ENCODE assay signal across 14 cellular contexts in the genomic region with DNA sequence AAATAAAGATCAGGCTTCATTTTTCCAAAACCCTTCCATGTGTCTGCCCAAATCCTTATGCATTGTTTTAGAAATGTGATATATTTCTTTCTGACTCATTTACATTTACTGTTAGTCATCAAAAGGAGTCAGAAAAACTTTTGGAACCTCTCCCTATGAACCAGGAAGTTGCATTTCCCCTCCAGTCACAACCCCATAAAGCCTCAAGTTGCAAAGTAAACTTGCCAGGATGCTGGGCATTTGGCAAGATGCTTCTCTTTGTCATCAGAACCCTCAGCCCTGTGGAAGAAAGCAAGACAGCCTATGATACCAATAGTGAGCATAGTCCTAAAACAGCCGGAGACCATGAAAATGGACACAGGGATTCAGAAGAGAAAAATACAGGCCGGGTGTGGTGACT.
DNase-seq lines count a peak whose midpoint lies in the region; ATAC-seq and TF ChIP-seq lines count a peak whose summit lies in the region.
"Had no signal": no experiment of that assay in that cellular context is flagged by ENCODE, and none has a peak within 500 bp of the region (broad histone marks: within the 10 kb centered on the region; RNA-seq: fewer than 3 reads in every experiment).

No MANE protein-coding gene starts in this region.

- no peaks in the 10 kb centered on the region for H3K27me3 Mint-ChIP-seq in stimulated activated naive CD8-positive, alpha-beta T cell treated with anti-CD3 and anti-CD28 coated beads, Interleukin-15, amount 100 ng/mL, for 72 hours
- H3K27me3 Mint-ChIP-seq: activated T-cell treated with anti-CD3 and anti-CD28 coated beads, Interleukin-2, amount 50 U/mL, for 24 hours had no signal

- CTCF ChIA-PET in Panc1 (lab: Charles Lee), result no interaction called here

- H3K27ac ChIP-seq in Panc1 (ENCODE audit: low read length) (peak overlapping the region; percentile 2; the same call in 1 of the 2 replicates), epithelial cell of prostate (peak overlapping the region; percentile 64), dorsolateral prefrontal cortex (no peak overlapping the region)
- H3K27ac ChIP-seq: testis had no signal

- H3K4me3 ChIP-seq in Panc1 (ENCODE audit: low read depth in 2 of 2, low read length in 2 of 2) (no peak overlapping the region), skeletal muscle satellite cell (ENCODE audit: low read length) (no peak overlapping the region), dorsolateral prefrontal cortex (no peak overlapping the region)
- H3K4me3 ChIP-seq: coronary artery, testis had no signal

- H3K27me3 ChIP-seq in Panc1 (ENCODE audit: control insufficient read depth, insufficient read depth, low read length) (no peaks in the 10 kb centered on the region), skeletal muscle satellite cell (ENCODE audit: control insufficient read depth, insufficient read depth, low read length) (no peaks in the 10 kb centered on the region), dorsolateral prefrontal cortex (no peaks in the 10 kb centered on the region)
- H3K27me3 ChIP-seq: testis had no signal

- TF ChIP-seq CTCF in Panc1 (IDR thresholded peaks at IDR 0.05), result no peak
- no peak for TF ChIP-seq CTCF in dorsolateral prefrontal cortex (IDR thresholded peaks at IDR 0.05 in 54 of 56, conservative IDR thresholded peaks at IDR 0.05 in 2 of 56; ENCODE audit: low read depth in 1 of 56, partially characterized antibody in 56 of 56)

- H3K36me3 ChIP-seq in Panc1 (ENCODE audit: control insufficient read depth, insufficient read depth, low read length), result no peaks in the 10 kb centered on the region
- peaks cover 6% of the 10 kb centered on the region for H3K36me3 ChIP-seq in skeletal muscle satellite cell (ENCODE audit: insufficient read depth, low read length)

- no TSS peak for BruUV-seq in Panc1 (replicated peaks; lab: Mats Ljungman, UMichigan)

- peak; percentile 87 for ATAC-seq in Panc1
- no peak for ATAC-seq in HG03439 (IDR thresholded peaks at IDR 0.05; ENCODE audit: unreplicated experiment)
- no peak for ATAC-seq in stimulated activated naive CD8-positive, alpha-beta T cell treated with anti-CD3 and anti-CD28 coated beads, Interleukin-15, amount 100 ng/mL, for 72 hours
- ATAC-seq: natural killer cell had no signal

- DNase-seq in H4 (ENCODE audit: low spot score) (peak; percentile 90), Panc1 (ENCODE audit: low read depth, low spot score) (peak; percentile 48), epithelial cell of prostate (ENCODE audit: low read depth, low spot score) (peak; percentile 97), dorsolateral prefrontal cortex (no peak), erythroblast (lab: John Stamatoyannopoulos, UW) (no peak)
- DNase-seq in stimulated activated naive CD8-positive, alpha-beta T cell treated with anti-CD3 and anti-CD28 coated beads, Interleukin-15, amount 100 ng/mL, for 72 hours, result no peak
- DNase-seq: activated T-cell treated with anti-CD3 and anti-CD28 coated beads, Interleukin-2, amount 50 U/mL, for 24 hours; natural killer cell; NCI-H526; stimulated activated CD4-positive, alpha-beta T cell treated with anti-CD3 and anti-CD28 coated beads, Interleukin-2, amount 100 ng/mL, for 24 hours; testis had no signal

- POLR2A ChIA-PET in Panc1 (lab: Charles Lee), result no interaction called here

- in situ Hi-C loops in Panc1 (cut with HindIII; ENCODE audit: low pct_unique_long_range_greater_than_20kb, low sequenced_read_pairs), result no loop called here

- intact Hi-C loops in Panc1 (cut with micrococcal nuclease; ENCODE audit: unreplicated experiment) (no loop called here), dorsolateral prefrontal cortex (cut with DNase I) (no loop called here)

- no peaks in the 10 kb centered on the region for H3K9me3 ChIP-seq in Panc1 (ENCODE audit: control insufficient read depth, insufficient read depth, low read depth, low read length)
- H3K9me3 ChIP-seq in skeletal muscle satellite cell (replicated peaks; ENCODE audit: low read length), result no peaks in the 10 kb centered on the region
- H3K9me3 ChIP-seq: testis had no signal

- TF ChIP-seq POLR2A in erythroblast (IDR thresholded peaks at IDR 0.05; ENCODE audit: low read length), result no peak

- peak overlapping the region; percentile 29 for H3K4me2 ChIP-seq in skeletal muscle satellite cell (ENCODE audit: low read length)

- H3K9ac ChIP-seq in skeletal muscle satellite cell (ENCODE audit: low read depth, low read length), result peak overlapping the region; percentile 16

- H3K27ac Mint-ChIP-seq in stimulated activated naive CD8-positive, alpha-beta T cell treated with anti-CD3 and anti-CD28 coated beads, Interleukin-15, amount 100 ng/mL, for 72 hours, result no peak overlapping the region
- H3K27ac Mint-ChIP-seq: activated T-cell treated with anti-CD3 and anti-CD28 coated beads, Interleukin-2, amount 50 U/mL, for 24 hours; natural killer cell had no signal

- H3K4me3 Mint-ChIP-seq in stimulated activated naive CD8-positive, alpha-beta T cell treated with anti-CD3 and anti-CD28 coated beads, Interleukin-15, amount 100 ng/mL, for 72 hours, result no peak overlapping the region
- H3K4me3 Mint-ChIP-seq: activated T-cell treated with anti-CD3 and anti-CD28 coated beads, Interleukin-2, amount 50 U/mL, for 24 hours; natural killer cell had no signal

- H3K4me1 ChIP-seq in Panc1 (ENCODE audit: control insufficient read depth, insufficient read depth, low read length), result peaks cover 4% of the 10 kb centered on the region; the same call in 1 of the 2 replicates
- peaks cover 44% of the 10 kb centered on the region for H3K4me1 ChIP-seq in skeletal muscle satellite cell (ENCODE audit: control insufficient read depth, insufficient read depth, low read length)
- H3K4me1 ChIP-seq: testis had no signal

- H3K9me3 Mint-ChIP-seq in stimulated activated naive CD8-positive, alpha-beta T cell treated with anti-CD3 and anti-CD28 coated beads, Interleukin-15, amount 100 ng/mL, for 72 hours, result peaks cover 0 to 8% of the 10 kb centered on the region in 2 donors
- H3K9me3 Mint-ChIP-seq: activated T-cell treated with anti-CD3 and anti-CD28 coated beads, Interleukin-2, amount 50 U/mL, for 24 hours had no signal

- H3K4me1 Mint-ChIP-seq in stimulated activated naive CD8-positive, alpha-beta T cell treated with anti-CD3 and anti-CD28 coated beads, Interleukin-15, amount 100 ng/mL, for 72 hours, result no peaks in the 10 kb centered on the region
- H3K4me1 Mint-ChIP-seq: natural killer cell had no signal

Comparison
In these comparisons a context has a peak if more than half of its experiments do, and no peak if none do; other contexts are left out.
1. DNase-seq: peak in H4 (single experiment), Panc1 (single experiment) and epithelial cell of prostate (single experiment); none in dorsolateral prefrontal cortex (0 of 10), stimulated activated naive CD8-positive, alpha-beta T cell treated with anti-CD3 and anti-CD28 coated beads, Interleukin-15, amount 100 ng/mL, for 72 hours (0 of 2) and erythroblast (0 of 2).
2. H3K27ac ChIP-seq: peak in Panc1 (single experiment) and epithelial cell of prostate (single experiment); none in dorsolateral prefrontal cortex (0 of 59).